ENCODE assay signal across 8 cellular contexts in genomic region chr2:239326831-239327535, GRCh38.
DNase-seq lines count a peak whose midpoint lies in the region; ATAC-seq and TF ChIP-seq lines count a peak whose summit lies in the region.

No MANE protein-coding gene starts in this region.

- H3K4me3 ChIP-seq in KMS-11 (IDR thresholded peaks at IDR 0.05; ENCODE audit: insufficient read depth, low read depth, low read length): no peak overlapping the region

- H4K20me1 ChIP-seq in KMS-11 (ENCODE audit: insufficient read depth): no peaks in the 10 kb centered on the region

- peaks cover 17% of the 10 kb centered on the region for H3K36me3 Mint-ChIP-seq in activated T-cell treated with anti-CD3 and anti-CD28 coated beads, Interleukin-2, amount 50 U/mL, for 24 hours (ENCODE audit: low read depth)

- no peaks in the 10 kb centered on the region for H3K27me3 ChIP-seq in KMS-11 (ENCODE audit: insufficient read depth, low read depth)

- peak; percentile 62 for ATAC-seq in GM19025 (IDR thresholded peaks at IDR 0.05; ENCODE audit: low read depth, unreplicated experiment)

- H3K27me3 Mint-ChIP-seq in activated T-cell treated with anti-CD3 and anti-CD28 coated beads, Interleukin-2, amount 50 U/mL, for 24 hours: no peaks in the 10 kb centered on the region

- H3K9me3 Mint-ChIP-seq in activated T-cell treated with anti-CD3 and anti-CD28 coated beads, Interleukin-2, amount 50 U/mL, for 24 hours: no peaks in the 10 kb centered on the region

- peak overlapping the region; percentile 94 for H3K27ac ChIP-seq in KMS-11

- H3K4me1 Mint-ChIP-seq in activated T-cell treated with anti-CD3 and anti-CD28 coated beads, Interleukin-2, amount 50 U/mL, for 24 hours (ENCODE audit: low read depth): peaks cover 77% of the 10 kb centered on the region

- H3K4me2 ChIP-seq in KMS-11: peak overlapping the region; percentile 84

- peak overlapping the region; percentile 86 for H3K27ac Mint-ChIP-seq in activated T-cell treated with anti-CD3 and anti-CD28 coated beads, Interleukin-2, amount 50 U/mL, for 24 hours

- H3K79me2 ChIP-seq in KMS-11 (ENCODE audit: insufficient read depth, low read depth): peaks cover 62% of the 10 kb centered on the region; the same call in 1 of the 2 replicates

- H3K4me3 Mint-ChIP-seq in activated T-cell treated with anti-CD3 and anti-CD28 coated beads, Interleukin-2, amount 50 U/mL, for 24 hours: peak overlapping the region; percentile 26

- TF ChIP-seq CTCF in KMS-11 (conservative IDR thresholded peaks at IDR 0.05; ENCODE audit: low read depth, low read length): no peak

- peak overlapping the region; percentile 62; the same call in 1 of the 2 replicates for H3K9ac ChIP-seq in KMS-11

- H3K36me3 ChIP-seq in KMS-11 (ENCODE audit: insufficient read depth): no peaks in the 10 kb centered on the region

- DNase-seq in activated T-cell treated with anti-CD3 and anti-CD28 coated beads, Interleukin-2, amount 50 U/mL, for 24 hours: peak; percentile 72
- DNase-seq in islet precursor cell (peak; percentile 51), T1000 (lab: John Stamatoyannopoulos, UW) (no peak), SKM-1 (lab: John Stamatoyannopoulos, UW; ENCODE audit: unreplicated experiment) (no peak), NCI-H446 (lab: John Stamatoyannopoulos, UW) (no peak)
- peak; percentile 37 to 48 for DNase-seq in stimulated activated CD8-positive, alpha-beta memory T cell treated with anti-CD3 and anti-CD28 coated beads, Interleukin-2, amount 100 ng/mL, for 48 hours (ENCODE audit: low read depth in 2 of 2)

- H2AFZ ChIP-seq in KMS-11 (ENCODE audit: low read depth): no peak overlapping the region

- H3K4me1 ChIP-seq in KMS-11 (ENCODE audit: low read depth, poor library complexity, severe bottlenecking): peaks cover 89% of the 10 kb centered on the region

Comparison
In these comparisons a context has a peak if more than half of its experiments do, and no peak if none do; other contexts are left out.
1. DNase-seq: peak in activated T-cell treated with anti-CD3 and anti-CD28 coated beads, Interleukin-2, amount 50 U/mL, for 24 hours (single experiment), islet precursor cell (single experiment) and stimulated activated CD8-positive, alpha-beta memory T cell treated with anti-CD3 and anti-CD28 coated beads, Interleukin-2, amount 100 ng/mL, for 48 hours (2 of 2); none in T1000 (single experiment), SKM-1 (single experiment) and NCI-H446 (0 of 2).